Comparison of ENCODE assay signal across 8 cellular contexts in genomic region chr2:44941551-44942234, GRCh38. TPM values are rescaled to one million over a fixed set of nuclear protein-coding genes. Genes with fewer than 3 reads are reported as not detected.
DNase-seq lines count a peak whose midpoint lies in the region; ATAC-seq and TF ChIP-seq lines count a peak whose summit lies in the region.

TSS of gene SIX3 (plus strand) at chr2:44941702. CDS start at chr2:44942105, 403 bp downstream.

- DNase-seq in COLO668 (lab: John Stamatoyannopoulos, UW; ENCODE audit: unreplicated experiment) (peak; percentile 73), globus pallidus (ENCODE audit: low spot score) (peak; percentile 67), cortex of kidney (lab: John Stamatoyannopoulos, UW) (no peak)
- peak; percentile 59 for DNase-seq in activated CD8-positive, alpha-beta T cell treated with anti-CD3 and anti-CD28 coated beads, Interleukin-2, amount 10 ng/mL, durations not matched to agents 7 days and 5 days

- CTCF ChIA-PET in activated CD8-positive, alpha-beta T cell treated with anti-CD3 and anti-CD28 coated beads, Interleukin-2, amount 10 ng/mL, durations not matched to agents 7 days and 5 days (lab: Charles Lee): no interaction called here

- peak within 1 kb of the TSS; percentile 24 for H3K27ac Mint-ChIP-seq in activated CD8-positive, alpha-beta T cell treated with anti-CD3 and anti-CD28 coated beads, Interleukin-2, amount 10 ng/mL, durations not matched to agents 7 days and 5 days

- no peaks in the 10 kb centered on the region for H4K20me1 ChIP-seq in KMS-11 (ENCODE audit: insufficient read depth)

- H3K9ac ChIP-seq in KMS-11 (no peak within 1 kb of the TSS), skeletal muscle tissue (ENCODE audit: low read depth in 1 of 3, low read length in 3 of 3) (peak within 1 kb of the TSS in 1 of 3 donors; percentile 25)

- peaks cover 81% of the 10 kb centered on the region for H3K27me3 Mint-ChIP-seq in activated CD8-positive, alpha-beta T cell treated with anti-CD3 and anti-CD28 coated beads, Interleukin-2, amount 10 ng/mL, durations not matched to agents 7 days and 5 days (ENCODE audit: low read depth)

- no peaks in the 10 kb centered on the region for H3K36me3 ChIP-seq in KMS-11 (ENCODE audit: insufficient read depth)
- no peaks in the 10 kb centered on the region for H3K36me3 ChIP-seq in skeletal muscle tissue (ENCODE audit: control insufficient read depth in 3 of 3, insufficient read depth in 3 of 3, low read length in 3 of 3)

- no peaks in the 10 kb centered on the region for H3K79me2 ChIP-seq in KMS-11 (ENCODE audit: insufficient read depth, low read depth)

- peaks cover 9% of the 10 kb centered on the region for H3K36me3 Mint-ChIP-seq in activated CD8-positive, alpha-beta T cell treated with anti-CD3 and anti-CD28 coated beads, Interleukin-2, amount 10 ng/mL, durations not matched to agents 7 days and 5 days (ENCODE audit: low read depth)

- H3K4me3 ChIP-seq in KMS-11 (IDR thresholded peaks at IDR 0.05; ENCODE audit: insufficient read depth, low read depth, low read length): peak within 1 kb of the TSS; percentile 49
- peak within 1 kb of the TSS; percentile 73 to 75 (median 74) for H3K4me3 ChIP-seq in skeletal muscle tissue (ENCODE audit: low read length in 3 of 3)

- H3K27ac ChIP-seq in KMS-11: no peak within 1 kb of the TSS
- no peak within 1 kb of the TSS for H3K27ac ChIP-seq in skeletal muscle tissue (ENCODE audit: low read depth, low read length)

- ATAC-seq in GM19043 (IDR thresholded peaks at IDR 0.05; ENCODE audit: low read depth, unreplicated experiment) (peak; percentile 57), GM21737 (IDR thresholded peaks at IDR 0.05; ENCODE audit: unreplicated experiment) (no peak)
- ATAC-seq in activated CD8-positive, alpha-beta T cell treated with anti-CD3 and anti-CD28 coated beads, Interleukin-2, amount 10 ng/mL, durations not matched to agents 7 days and 5 days: peak; percentile 66

- POLR2A ChIA-PET in activated CD8-positive, alpha-beta T cell treated with anti-CD3 and anti-CD28 coated beads, Interleukin-2, amount 10 ng/mL, durations not matched to agents 7 days and 5 days (lab: Charles Lee): no interaction called here

- peak within 1 kb of the TSS; percentile 58; the same call in 1 of the 2 replicates for H3K4me2 ChIP-seq in KMS-11

- H3K4me3 Mint-ChIP-seq in activated CD8-positive, alpha-beta T cell treated with anti-CD3 and anti-CD28 coated beads, Interleukin-2, amount 10 ng/mL, durations not matched to agents 7 days and 5 days: peak within 1 kb of the TSS; percentile 70

- no peaks in the 10 kb centered on the region for H3K9me3 ChIP-seq in skeletal muscle tissue (ENCODE audit: control insufficient read depth in 3 of 3, low read length in 3 of 3)

- peak within 1 kb of the TSS; percentile 53; the same call in 1 of the 2 replicates for H2AFZ ChIP-seq in KMS-11 (ENCODE audit: low read depth)

- H3K4me1 Mint-ChIP-seq in activated CD8-positive, alpha-beta T cell treated with anti-CD3 and anti-CD28 coated beads, Interleukin-2, amount 10 ng/mL, durations not matched to agents 7 days and 5 days (ENCODE audit: low read depth): peaks cover 27% of the 10 kb centered on the region

- TF ChIP-seq CTCF in KMS-11 (conservative IDR thresholded peaks at IDR 0.05; ENCODE audit: low read depth, low read length): no peak

- H3K9me3 Mint-ChIP-seq in activated CD8-positive, alpha-beta T cell treated with anti-CD3 and anti-CD28 coated beads, Interleukin-2, amount 10 ng/mL, durations not matched to agents 7 days and 5 days (ENCODE audit: insufficient read depth): no peaks in the 10 kb centered on the region

- H3K4me1 ChIP-seq in KMS-11 (ENCODE audit: low read depth, poor library complexity, severe bottlenecking) (no peaks in the 10 kb centered on the region), skeletal muscle tissue (ENCODE audit: control insufficient read depth in 3 of 3, insufficient read depth in 3 of 3, low read length in 3 of 3) (peaks cover 19 to 23% (median 19%) of the 10 kb centered on the region in 3 donors)

- peaks cover 4% of the 10 kb centered on the region; the same call in 1 of the 2 replicates for H3K27me3 ChIP-seq in KMS-11 (ENCODE audit: insufficient read depth, low read depth)
- H3K27me3 ChIP-seq in skeletal muscle tissue (ENCODE audit: control insufficient read depth in 3 of 3, insufficient read depth in 3 of 3, low read length in 3 of 3): peaks cover 79 to 92% (median 87%) of the 10 kb centered on the region in 3 donors

RNA-seq across cellular contexts. Expression of gene SIX3, which starts in this region (rescaled TPM):
- total RNA-seq in activated CD8-positive, alpha-beta T cell treated with anti-CD3 and anti-CD28 coated beads, Interleukin-2, amount 10 ng/mL, durations not matched to agents 7 days and 5 days: under 1 TPM in 1 of 2 experiments, not detected in 1; 0.10 TPM
- not detected for total RNA-seq in skeletal muscle tissue

Comparison
In these comparisons a context has a peak if more than half of its experiments do, and no peak if none do; other contexts are left out.
1. Peak in DNase-seq and ATAC-seq in activated CD8-positive, alpha-beta T cell treated with anti-CD3 and anti-CD28 coated beads, Interleukin-2, amount 10 ng/mL, durations not matched to agents 7 days and 5 days; RNA of the gene not detected or under 1 TPM.